Comparison of ENCODE assay signal across 8 cellular contexts in genomic region chr10:80596391-80597257, GRCh38. TPM values are rescaled to one million over a fixed set of nuclear protein-coding genes. Genes with fewer than 3 reads are reported as not detected.
DNase-seq lines count a peak whose midpoint lies in the region; ATAC-seq and TF ChIP-seq lines count a peak whose summit lies in the region.

No MANE protein-coding gene starts in this region.

- POLR2A ChIA-PET in GM10248 (lab: Yijun Ruan, JAX): no interaction called here

- peak; percentile 93 for TF ChIP-seq CTCF in 22Rv1 (IDR thresholded peaks at IDR 0.05)
- TF ChIP-seq CTCF in GM10248 (IDR thresholded peaks at IDR 0.05; ENCODE audit: control extremely low read depth, extremely low read depth, low read depth, missing control alignments): peak; percentile 53
- TF ChIP-seq CTCF in cardiac fibroblast (IDR thresholded peaks at IDR 0.05; ENCODE audit: low read depth, low read length): peak; percentile 97

- ATAC-seq in HG03558 (IDR thresholded peaks at IDR 0.05; ENCODE audit: extremely low read depth, unreplicated experiment) (peak; percentile 26), HG02938 (IDR thresholded peaks at IDR 0.05; ENCODE audit: unreplicated experiment) (no peak), HG03457 (IDR thresholded peaks at IDR 0.05; ENCODE audit: unreplicated experiment) (no peak)

- H3K4me3 ChIP-seq in SK-N-MC (no peak overlapping the region), cardiac fibroblast (replicated peaks in 1 of 2; ENCODE audit: low read depth in 2 of 2, low read length in 2 of 2) (no peak overlapping the region), mesendoderm (ENCODE audit: low read length) (no peak overlapping the region)

- H3K79me1 ChIP-seq in mesendoderm (ENCODE audit: low read length): no peaks in the 10 kb centered on the region

- no peak overlapping the region for H2AK5ac ChIP-seq in mesendoderm (ENCODE audit: low read length)

- H3K4me1 ChIP-seq in mesendoderm (ENCODE audit: control insufficient read depth, low read depth, low read length): peaks cover 2% of the 10 kb centered on the region

- no peak overlapping the region for H3K4me2 ChIP-seq in mesendoderm (ENCODE audit: low read length)

- H3K79me2 ChIP-seq in mesendoderm (ENCODE audit: control insufficient read depth, insufficient read depth, low read length): no peaks in the 10 kb centered on the region

- H3K23ac ChIP-seq in mesendoderm (ENCODE audit: low read length): no peak overlapping the region

- WGBS in mesendoderm (ENCODE audit: extremely low coverage, insufficient coverage, low lambda C conversion rate): no CpG with 5 or more reads among the region's 15 CpGs

- CTCF ChIA-PET in GM10248 (lab: Yijun Ruan, JAX): interaction anchor here (0.7 to 6.7 kb wide), 22 partner anchors 10 to 328 kb away, joined by 3 to 65 read pairs (median 4); no protein-coding TSS in a partner anchor

- H3K27ac ChIP-seq in 22Rv1 (no peak overlapping the region), SK-N-MC (no peak overlapping the region), mesendoderm (ENCODE audit: low read depth, low read length) (no peak overlapping the region)

- no peak overlapping the region for H3K9ac ChIP-seq in SK-N-MC (ENCODE audit: insufficient read length)
- no peak overlapping the region for H3K9ac ChIP-seq in mesendoderm (ENCODE audit: low read length)

- no peak overlapping the region for H4K8ac ChIP-seq in mesendoderm (ENCODE audit: low read depth, low read length)

- H3K27me3 ChIP-seq in mesendoderm (ENCODE audit: insufficient read depth, low read length, poor library complexity): no peaks in the 10 kb centered on the region

- H3K4ac ChIP-seq in mesendoderm (ENCODE audit: low read depth, low read length): no peak overlapping the region

- no peaks in the 10 kb centered on the region for H3K9me3 ChIP-seq in SK-N-MC (ENCODE audit: low read depth, low read length)

- no peak overlapping the region for H3K18ac ChIP-seq in mesendoderm (ENCODE audit: low read length)

- H2BK5ac ChIP-seq in mesendoderm (ENCODE audit: low read length): no peak overlapping the region

- DNase-seq in GM10248 (ENCODE audit: extremely low spot score): peak; percentile 46
- peak; percentile 1 for DNase-seq in SK-N-MC (ENCODE audit: low read depth, low spot score)
- peak; percentile 61 to 66 for DNase-seq in cardiac fibroblast (ENCODE audit: low read depth in 2 of 2)
- peak; percentile 82 for DNase-seq in mesendoderm

- H3K36me3 ChIP-seq in SK-N-MC (ENCODE audit: insufficient read depth, low read length) (no peaks in the 10 kb centered on the region), mesendoderm (ENCODE audit: control insufficient read depth, insufficient read depth, low read length) (no peaks in the 10 kb centered on the region)

- no peak overlapping the region for H2BK120ac ChIP-seq in mesendoderm (ENCODE audit: low read depth, low read length)

- no peak overlapping the region for H4K5ac ChIP-seq in mesendoderm (ENCODE audit: low read length)

- H2BK15ac ChIP-seq in mesendoderm (replicated peaks; ENCODE audit: low read depth): no peak overlapping the region

- H3K56ac ChIP-seq in mesendoderm (ENCODE audit: low read length): no peak overlapping the region

RNA-seq across cellular contexts. Expression of gene SH2D4B, which starts 58.9 kb away (rescaled TPM):
- 0.06 TPM for polyA plus RNA-seq in mesendoderm (2013, experiment 1 of 2)
- polyA plus RNA-seq in mesendoderm (2013, experiment 2 of 2): 0.04 TPM

Comparison
In these comparisons a context has a peak if more than half of its experiments do, and no peak if none do; other contexts are left out.
1. DNase-seq: peak in every context shown above with its lines; median percentile 82 in mesendoderm; 64 in cardiac fibroblast; 46 in GM10248; 1 in SK-N-MC.